In the genomic region with DNA sequence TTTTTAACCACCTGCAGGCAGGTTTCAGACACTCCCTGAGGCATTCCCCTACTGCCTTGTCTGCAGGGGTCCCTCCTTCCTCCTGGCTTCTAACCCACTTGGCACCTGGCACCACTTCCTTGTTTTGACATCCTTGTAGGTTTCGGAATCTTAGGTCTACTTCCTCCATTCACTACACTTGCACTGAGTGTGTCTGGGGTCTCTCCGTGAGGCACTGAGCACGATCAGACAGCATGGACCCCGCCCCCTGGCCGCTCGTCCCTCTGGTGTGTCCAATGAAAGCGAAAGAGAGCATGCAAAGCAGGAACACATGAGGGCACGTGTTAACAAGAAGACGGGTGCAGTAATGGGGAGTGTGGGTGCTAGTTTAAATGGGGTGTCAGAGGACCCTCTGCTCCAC, we compare ENCODE assay signal across 8 cellular contexts.
DNase-seq lines count a peak whose midpoint lies in the region; ATAC-seq and FAIRE-seq lines count a peak whose summit lies in the region.

No MANE protein-coding gene starts in this region.

- peak; percentile 35 for DNase-seq in ELF-1 (ENCODE audit: low read depth, low spot score)
- peak; percentile 64 for DNase-seq in activated CD8-positive, alpha-beta memory T cell treated with anti-CD3 and anti-CD28 coated beads, Interleukin-2, amount 50 U/mL, for 48 hours
- DNase-seq in small intestine: peak; percentile 26
- DNase-seq in amniotic stem cell (lab: John Stamatoyannopoulos, UW): no peak
- no peak for DNase-seq in KG1 (lab: John Stamatoyannopoulos, UW)
- no peak for DNase-seq in cerebellum (ENCODE audit: low spot score)

- H3K27me3 ChIP-seq in small intestine (ENCODE audit: control insufficient read depth in 2 of 2, insufficient read depth in 2 of 2, low read length in 2 of 2): no peaks in the 10 kb centered on the region

- 17 to 43% (median 19%) methylated on average over 9 of the region's 9 CpGs for WGBS in small intestine, 3 donors

- no peaks in the 10 kb centered on the region for H3K4me1 ChIP-seq in small intestine (ENCODE audit: control insufficient read depth in 2 of 2, insufficient read depth in 1 of 2, low read depth in 1 of 2, low read length in 1 of 2)

- peak; percentile 87 for ATAC-seq in GM21367 (IDR thresholded peaks at IDR 0.05; ENCODE audit: unreplicated experiment)
- peak; percentile 94 for ATAC-seq in HG03457 (IDR thresholded peaks at IDR 0.05; ENCODE audit: unreplicated experiment)

- H3K27ac ChIP-seq in small intestine (ENCODE audit: low read depth in 1 of 2, low read length in 1 of 2): no peak overlapping the region

- no peak for FAIRE-seq in small intestine (lab: Jason Lieb, UNC)

- H3K4me3 ChIP-seq in small intestine (ENCODE audit: low read depth in 1 of 2, low read length in 2 of 2): no peak overlapping the region

- no peaks in the 10 kb centered on the region for H3K9me3 ChIP-seq in small intestine (ENCODE audit: control insufficient read depth, low read depth)

- no peaks in the 10 kb centered on the region for H3K36me3 ChIP-seq in small intestine (ENCODE audit: control insufficient read depth in 2 of 2, insufficient read depth in 2 of 2, low read length in 2 of 2)

Comparison
In these comparisons a context has a peak if more than half of its experiments do, and no peak if none do; other contexts are left out.
1. DNase-seq: peak in ELF-1 (single experiment), activated CD8-positive, alpha-beta memory T cell treated with anti-CD3 and anti-CD28 coated beads, Interleukin-2, amount 50 U/mL, for 48 hours (single experiment) and small intestine (single experiment); none in amniotic stem cell (single experiment), KG1 (single experiment) and cerebellum (single experiment).